11 cellular contexts compared by ENCODE assay signal in the genomic region with DNA sequence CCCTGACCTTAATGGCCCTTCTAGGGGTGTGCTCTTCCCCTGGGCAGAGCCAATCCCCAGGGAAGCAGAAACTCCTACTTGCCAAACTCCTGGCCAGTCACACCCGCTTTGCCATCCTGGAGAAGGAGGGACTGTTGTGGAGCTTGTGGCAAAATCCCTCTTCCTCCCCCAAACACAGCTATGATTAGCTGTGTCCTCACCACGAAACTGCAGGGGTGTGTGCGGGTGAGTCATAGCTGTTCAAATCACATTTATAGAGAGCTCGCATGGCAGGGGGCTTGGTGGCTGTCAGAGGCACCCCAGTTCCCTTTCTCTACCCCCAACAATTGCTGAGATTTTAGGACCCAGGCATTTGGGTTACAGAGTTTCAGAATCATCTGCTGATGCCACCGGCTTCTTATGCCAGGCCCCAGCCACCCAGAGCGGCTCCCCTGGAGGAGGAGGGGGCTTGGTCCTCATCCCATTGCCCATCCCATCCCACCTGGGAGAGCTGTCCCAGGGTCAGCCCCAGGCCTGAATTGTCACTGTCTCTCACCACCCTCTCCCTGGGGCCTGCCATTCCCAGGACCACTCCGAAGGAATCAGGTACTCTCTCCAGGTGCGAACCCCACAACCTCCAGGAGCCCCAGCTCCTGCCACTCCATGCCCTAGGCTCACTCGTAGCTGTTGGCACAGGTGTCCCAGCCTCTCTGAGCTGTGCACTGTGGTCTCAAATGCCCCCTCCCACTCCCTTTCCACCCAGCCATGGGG. TPM values are rescaled to one million over a fixed set of nuclear protein-coding genes. Genes with fewer than 3 reads are reported as not detected.
DNase-seq lines count a peak whose midpoint lies in the region; ATAC-seq and TF ChIP-seq lines count a peak whose summit lies in the region.
"Had no signal": no experiment of that assay in that cellular context is flagged by ENCODE, and none has a peak within 500 bp of the region (broad histone marks: within the 10 kb centered on the region; RNA-seq: fewer than 3 reads in every experiment).

No MANE protein-coding gene starts in this region.

- no peak for TF ChIP-seq CTCF in brain microvascular endothelial cell (IDR thresholded peaks at IDR 0.05; ENCODE audit: low read depth, low read length, missing control alignments)

- H3K27me3 ChIP-seq in brain microvascular endothelial cell (replicated peaks) = no peaks in the 10 kb centered on the region
- H3K27me3 ChIP-seq: adrenal gland, SJSA1 had no signal

- in situ Hi-C loops in brain microvascular endothelial cell (cut with HindIII; ENCODE audit: low pct_ligation_motif_present, low sequenced_read_pairs) = no loop called here

- DNase-seq in CD1c-positive myeloid dendritic cell (ENCODE audit: extremely low spot score) = peak; percentile 76
- peak; percentile 82 for DNase-seq in LHCN-M2 (ENCODE audit: low read depth)
- DNase-seq in brain microvascular endothelial cell = peak; percentile 16
- peak; percentile 87 for DNase-seq in myocyte (ENCODE audit: low read depth)
- DNase-seq in T-helper 1 cell = no peak
- DNase-seq: small intestine had no signal

- H3K36me3 ChIP-seq in brain microvascular endothelial cell (replicated peaks) = no peaks in the 10 kb centered on the region
- H3K36me3 ChIP-seq: adrenal gland, SJSA1 had no signal

- H3K27ac ChIP-seq in brain microvascular endothelial cell = no peak overlapping the region
- H3K27ac ChIP-seq: adrenal gland, SJSA1 had no signal

- ATAC-seq in GM18520 (IDR thresholded peaks at IDR 0.05; ENCODE audit: unreplicated experiment) (no peak), GM21528 (IDR thresholded peaks at IDR 0.05; ENCODE audit: low FRiP score, unreplicated experiment) (no peak), HG03378 (IDR thresholded peaks at IDR 0.05; ENCODE audit: unreplicated experiment) (no peak)

- no peak overlapping the region for H3K4me3 ChIP-seq in brain microvascular endothelial cell (ENCODE audit: low read depth, low read length)
- H3K4me3 ChIP-seq: adrenal gland, SJSA1 had no signal

RNA-seq across cellular contexts. Expression of a gene that starts 28.8 kb away (rescaled TPM):
- total RNA-seq in LHCN-M2 (2014; rRNA removed) (49.2 and 53.7 TPM in 2 replicates), myocyte (82.9 and 111 TPM in 2 replicates)
- 27.2 TPM for polyA plus RNA-seq in LHCN-M2 (2012)
- polyA plus RNA-seq in myocyte (2012) = 49.6 TPM

Comparison
In these comparisons a context has a peak if more than half of its experiments do, and no peak if none do; other contexts are left out.
1. DNase-seq: peak in CD1c-positive myeloid dendritic cell (single experiment), LHCN-M2 (single experiment), brain microvascular endothelial cell (single experiment) and myocyte (single experiment); none in T-helper 1 cell (0 of 5).